ENCODE assay signal across 8 cellular contexts in genomic region chr2:208466133-208466919, GRCh38. TPM values are rescaled to one million over a fixed set of nuclear protein-coding genes. Genes with fewer than 3 reads are reported as not detected.
A peak's percentile ranks its signal among the peaks of the same experiment; 100 is the strongest.
DNase-seq lines count a peak whose midpoint lies in the region; ATAC-seq and TF ChIP-seq lines count a peak whose summit lies in the region.

No MANE protein-coding gene starts in this region.

- DNase-seq in DMS79 (lab: John Stamatoyannopoulos, UW) = peak; percentile 3
- DNase-seq in NCI-H2171 treated with DMSO at 0.1 percent for 48 hours (lab: John Stamatoyannopoulos, UW) = peak; percentile 82
- peak; percentile 8 for DNase-seq in activated CD8-positive, alpha-beta T cell treated with anti-CD3 and anti-CD28 coated beads for 36 hours
- DNase-seq in left kidney (ENCODE audit: low read depth, low spot score) = peak; percentile 77
- no peak for DNase-seq in activated CD8-positive, alpha-beta memory T cell treated with anti-CD3 and anti-CD28 coated beads, Interleukin-2, amount 10 ng/mL, durations not matched to agents 7 days and 5 days
- DNase-seq in activated CD8-positive, alpha-beta memory T cell treated with anti-CD3 and anti-CD28 coated beads for 24 hours = no peak

- ATAC-seq in GM19351 (IDR thresholded peaks at IDR 0.05; ENCODE audit: unreplicated experiment) = peak; percentile 91
- peak; percentile 91 for ATAC-seq in HG03378 (IDR thresholded peaks at IDR 0.05; ENCODE audit: unreplicated experiment)
- peak; percentile 49 for ATAC-seq in activated CD8-positive, alpha-beta T cell treated with anti-CD3 and anti-CD28 coated beads for 36 hours
- no peak for ATAC-seq in activated CD8-positive, alpha-beta memory T cell treated with anti-CD3 and anti-CD28 coated beads, Interleukin-2, amount 10 ng/mL, durations not matched to agents 7 days and 5 days

- TF ChIP-seq CTCF in activated CD8-positive, alpha-beta T cell treated with anti-CD3 and anti-CD28 coated beads for 36 hours (IDR thresholded peaks at IDR 0.05) = peak; percentile 58

- H3K9me3 Mint-ChIP-seq in activated CD8-positive, alpha-beta T cell treated with anti-CD3 and anti-CD28 coated beads for 36 hours = no peaks in the 10 kb centered on the region
- no peaks in the 10 kb centered on the region for H3K9me3 Mint-ChIP-seq in activated CD8-positive, alpha-beta memory T cell treated with anti-CD3 and anti-CD28 coated beads, Interleukin-2, amount 10 ng/mL, durations not matched to agents 7 days and 5 days (ENCODE audit: low read depth)

- H3K36me3 Mint-ChIP-seq in activated CD8-positive, alpha-beta T cell treated with anti-CD3 and anti-CD28 coated beads for 36 hours (ENCODE audit: low read depth) = no peaks in the 10 kb centered on the region
- H3K36me3 Mint-ChIP-seq in activated CD8-positive, alpha-beta memory T cell treated with anti-CD3 and anti-CD28 coated beads, Interleukin-2, amount 10 ng/mL, durations not matched to agents 7 days and 5 days = no peaks in the 10 kb centered on the region

- intact Hi-C loops in activated CD8-positive, alpha-beta T cell treated with anti-CD3 and anti-CD28 coated beads for 36 hours (cut with micrococcal nuclease) = loop anchor here (5.0 kb wide), 1 partner anchor 741 kb away; no protein-coding TSS in a partner anchor

- H3K4me1 Mint-ChIP-seq in activated CD8-positive, alpha-beta T cell treated with anti-CD3 and anti-CD28 coated beads for 36 hours (ENCODE audit: low read depth) = no peaks in the 10 kb centered on the region
- no peaks in the 10 kb centered on the region for H3K4me1 Mint-ChIP-seq in activated CD8-positive, alpha-beta memory T cell treated with anti-CD3 and anti-CD28 coated beads, Interleukin-2, amount 10 ng/mL, durations not matched to agents 7 days and 5 days

- H3K4me3 Mint-ChIP-seq in activated CD8-positive, alpha-beta T cell treated with anti-CD3 and anti-CD28 coated beads for 36 hours = no peak overlapping the region
- no peak overlapping the region for H3K4me3 Mint-ChIP-seq in activated CD8-positive, alpha-beta memory T cell treated with anti-CD3 and anti-CD28 coated beads, Interleukin-2, amount 10 ng/mL, durations not matched to agents 7 days and 5 days

- no peak overlapping the region for H3K27ac Mint-ChIP-seq in activated CD8-positive, alpha-beta T cell treated with anti-CD3 and anti-CD28 coated beads for 36 hours
- no peak overlapping the region for H3K27ac Mint-ChIP-seq in activated CD8-positive, alpha-beta memory T cell treated with anti-CD3 and anti-CD28 coated beads, Interleukin-2, amount 10 ng/mL, durations not matched to agents 7 days and 5 days

- POLR2A ChIA-PET in activated CD8-positive, alpha-beta T cell treated with anti-CD3 and anti-CD28 coated beads for 36 hours (lab: Charles Lee) = no interaction called here

- CTCF ChIA-PET in activated CD8-positive, alpha-beta T cell treated with anti-CD3 and anti-CD28 coated beads for 36 hours (lab: Charles Lee) = no interaction called here
- CTCF ChIA-PET in activated CD8-positive, alpha-beta memory T cell treated with anti-CD3 and anti-CD28 coated beads, Interleukin-2, amount 10 ng/mL, durations not matched to agents 7 days and 5 days (lab: Charles Lee) = interaction anchor here (1.2 kb wide), 1 partner anchor 10 kb away, joined by 3 read pairs; no protein-coding TSS in a partner anchor

- H3K27me3 Mint-ChIP-seq in activated CD8-positive, alpha-beta T cell treated with anti-CD3 and anti-CD28 coated beads for 36 hours = no peaks in the 10 kb centered on the region
- H3K27me3 Mint-ChIP-seq in activated CD8-positive, alpha-beta memory T cell treated with anti-CD3 and anti-CD28 coated beads, Interleukin-2, amount 10 ng/mL, durations not matched to agents 7 days and 5 days = peaks cover 5% of the 10 kb centered on the region

RNA-seq across cellular contexts. Expression of gene PTH2R, which starts 59.7 kb away (rescaled TPM):
- not detected for total RNA-seq in activated CD8-positive, alpha-beta T cell treated with anti-CD3 and anti-CD28 coated beads for 36 hours
- total RNA-seq in activated CD8-positive, alpha-beta memory T cell treated with anti-CD3 and anti-CD28 coated beads, Interleukin-2, amount 10 ng/mL, durations not matched to agents 7 days and 5 days = under 1 TPM in 1 of 2 experiments, not detected in 1; 0.12 TPM

Comparison
In these comparisons a context has a peak if more than half of its experiments do, and no peak if none do; other contexts are left out.
1. DNase-seq: peak in DMS79 (single experiment), NCI-H2171 treated with DMSO at 0.1 percent for 48 hours (single experiment), activated CD8-positive, alpha-beta T cell treated with anti-CD3 and anti-CD28 coated beads for 36 hours (single experiment) and left kidney (single experiment); none in activated CD8-positive, alpha-beta memory T cell treated with anti-CD3 and anti-CD28 coated beads, Interleukin-2, amount 10 ng/mL, durations not matched to agents 7 days and 5 days (single experiment) and activated CD8-positive, alpha-beta memory T cell treated with anti-CD3 and anti-CD28 coated beads for 24 hours (single experiment).